Comparison of ENCODE assay signal across 13 cellular contexts in the genomic region with DNA sequence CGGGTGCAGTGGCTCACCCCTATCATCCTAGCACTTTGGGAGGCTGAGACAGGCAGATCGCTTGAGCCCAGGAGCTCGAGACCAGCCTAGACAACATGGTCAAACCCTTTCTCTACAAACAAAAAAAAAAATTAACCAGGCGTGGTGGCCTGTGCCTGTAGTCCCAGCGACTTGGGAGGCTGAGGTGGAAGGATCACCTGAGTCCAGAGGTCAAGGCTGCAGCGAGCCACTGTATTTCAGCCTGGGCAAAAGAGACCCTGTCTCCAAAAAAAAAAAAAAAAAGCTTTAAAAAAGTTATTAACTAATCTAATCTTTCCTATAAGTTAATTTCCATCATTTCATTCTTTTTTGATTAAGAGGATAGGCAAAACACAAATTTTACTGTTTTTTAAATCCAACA. TPM values are rescaled to one million over a fixed set of nuclear protein-coding genes. Genes with fewer than 3 reads are reported as not detected.
DNase-seq lines count a peak whose midpoint lies in the region; ATAC-seq and TF ChIP-seq lines count a peak whose summit lies in the region.
"Had no signal": no experiment of that assay in that cellular context is flagged by ENCODE, and none has a peak within 500 bp of the region (broad histone marks: within the 10 kb centered on the region; RNA-seq: fewer than 3 reads in every experiment).

No MANE protein-coding gene starts in this region.

- no peak for DNase-seq in stimulated activated naive CD8-positive, alpha-beta T cell treated with anti-CD3 and anti-CD28 coated beads, Interleukin-15, Interleukin-2, amounts not matched to agents 100 U/mL and 50 U/mL, for 24 hours
- DNase-seq in SK-N-MC (ENCODE audit: low read depth, low spot score) (no peak), endodermal cell (no peak), nephron progenitor cell (no peak), EL (no peak), inferior parietal cortex (ENCODE audit: extremely low spot score) (no peak), cerebellar nuclear complex (lab: John Stamatoyannopoulos, UW) (no peak)
- DNase-seq: activated CD8-positive, alpha-beta memory T cell treated with anti-CD3 and anti-CD28 coated beads, Interleukin-2, amount 10 ng/mL, durations not matched to agents 7 days and 5 days; NCI-H1092; NCI-H2171 treated with DMSO at 0.1 percent for 48 hours; SJCRH30 had no signal

- TF ChIP-seq CTCF in endodermal cell (conservative IDR thresholded peaks at IDR 0.05) (no peak), nephron progenitor cell (IDR thresholded peaks at IDR 0.05) (no peak)

- H3K27ac ChIP-seq in SK-N-MC (peak overlapping the region; percentile 16; the same call in 1 of the 2 replicates), endodermal cell (ENCODE audit: low read depth, low read length) (no peak overlapping the region)
- H3K27ac ChIP-seq: SJCRH30 had no signal

- H3K27me3 ChIP-seq in endodermal cell (ENCODE audit: control insufficient read depth, insufficient read depth, low read length, poor library complexity, severe bottlenecking) = no peaks in the 10 kb centered on the region
- H3K27me3 ChIP-seq: SJCRH30 had no signal

- H3K36me3 Mint-ChIP-seq in stimulated activated naive CD8-positive, alpha-beta T cell treated with anti-CD3 and anti-CD28 coated beads, Interleukin-15, Interleukin-2, amounts not matched to agents 100 ng/mL and 50 ng/mL, for 24 hours (ENCODE audit: low read depth) = peaks cover 3% of the 10 kb centered on the region
- H3K36me3 Mint-ChIP-seq in endodermal cell (ENCODE audit: low read depth) (no peaks in the 10 kb centered on the region), nephron progenitor cell (ENCODE audit: low read depth) (peaks cover 22% of the 10 kb centered on the region)

- 92 to 93% methylated on average over 6 of the region's 6 CpGs for WGBS in endodermal cell (ENCODE audit: insufficient coverage in 1 of 2, insufficient read length in 1 of 2), 2 experiments

- no peaks in the 10 kb centered on the region for H3K4me1 ChIP-seq in endodermal cell (ENCODE audit: control insufficient read depth, insufficient read depth, low read length)

- no peak overlapping the region for H3K27ac Mint-ChIP-seq in stimulated activated naive CD8-positive, alpha-beta T cell treated with anti-CD3 and anti-CD28 coated beads, Interleukin-15, Interleukin-2, amounts not matched to agents 100 ng/mL and 50 ng/mL, for 24 hours
- H3K27ac Mint-ChIP-seq in endodermal cell (no peak overlapping the region), nephron progenitor cell (no peak overlapping the region)

- H3K9ac ChIP-seq in SK-N-MC (ENCODE audit: insufficient read length) (no peak overlapping the region), endodermal cell (ENCODE audit: extremely low read depth, low read length, poor library complexity, severe bottlenecking) (no peak overlapping the region)

- peaks cover 54% of the 10 kb centered on the region for H3K4me1 Mint-ChIP-seq in stimulated activated naive CD8-positive, alpha-beta T cell treated with anti-CD3 and anti-CD28 coated beads, Interleukin-15, Interleukin-2, amounts not matched to agents 100 ng/mL and 50 ng/mL, for 24 hours (ENCODE audit: low read depth)
- peaks cover 14% of the 10 kb centered on the region for H3K4me1 Mint-ChIP-seq in endodermal cell
- H3K4me1 Mint-ChIP-seq in nephron progenitor cell = peaks cover 27% of the 10 kb centered on the region

- no peaks in the 10 kb centered on the region for H3K9me3 Mint-ChIP-seq in stimulated activated naive CD8-positive, alpha-beta T cell treated with anti-CD3 and anti-CD28 coated beads, Interleukin-15, Interleukin-2, amounts not matched to agents 100 ng/mL and 50 ng/mL, for 24 hours
- H3K9me3 Mint-ChIP-seq in endodermal cell (no peaks in the 10 kb centered on the region), nephron progenitor cell (peaks cover 4% of the 10 kb centered on the region)

- H3K9me3 ChIP-seq in SK-N-MC (ENCODE audit: low read depth, low read length) = no peaks in the 10 kb centered on the region
- H3K9me3 ChIP-seq in endodermal cell (ENCODE audit: control insufficient read depth, low read length) = no peaks in the 10 kb centered on the region
- H3K9me3 ChIP-seq: SJCRH30 had no signal

- H3K27me3 Mint-ChIP-seq in stimulated activated naive CD8-positive, alpha-beta T cell treated with anti-CD3 and anti-CD28 coated beads, Interleukin-15, Interleukin-2, amounts not matched to agents 100 ng/mL and 50 ng/mL, for 24 hours = no peaks in the 10 kb centered on the region
- H3K27me3 Mint-ChIP-seq in endodermal cell (ENCODE audit: insufficient read depth) (no peaks in the 10 kb centered on the region), nephron progenitor cell (ENCODE audit: low read depth, poor library complexity) (no peaks in the 10 kb centered on the region)
- H3K27me3 Mint-ChIP-seq: activated CD8-positive, alpha-beta memory T cell treated with anti-CD3 and anti-CD28 coated beads, Interleukin-2, amount 10 ng/mL, durations not matched to agents 7 days and 5 days had no signal

- ATAC-seq in stimulated activated naive CD8-positive, alpha-beta T cell treated with anti-CD3 and anti-CD28 coated beads, Interleukin-15, Interleukin-2, amounts not matched to agents 100 U/mL and 50 U/mL, for 24 hours = no peak
- ATAC-seq: activated CD8-positive, alpha-beta memory T cell treated with anti-CD3 and anti-CD28 coated beads, Interleukin-2, amount 10 ng/mL, durations not matched to agents 7 days and 5 days had no signal

- H3K4me3 ChIP-seq in SK-N-MC (no peak overlapping the region), endodermal cell (ENCODE audit: low read length) (peak overlapping the region; percentile 92)
- H3K4me3 ChIP-seq: lung had no signal

- no peaks in the 10 kb centered on the region for H3K36me3 ChIP-seq in SK-N-MC (ENCODE audit: insufficient read depth, low read length)
- H3K36me3 ChIP-seq in endodermal cell (ENCODE audit: control insufficient read depth, insufficient read depth, low read length) = no peaks in the 10 kb centered on the region
- H3K36me3 ChIP-seq: SJCRH30 had no signal

- H3K4me3 Mint-ChIP-seq in stimulated activated naive CD8-positive, alpha-beta T cell treated with anti-CD3 and anti-CD28 coated beads, Interleukin-15, Interleukin-2, amounts not matched to agents 100 ng/mL and 50 ng/mL, for 24 hours = peak overlapping the region; percentile 97
- H3K4me3 Mint-ChIP-seq in endodermal cell = no peak overlapping the region
- H3K4me3 Mint-ChIP-seq in nephron progenitor cell = no peak overlapping the region

RNA-seq across cellular contexts. Expression of gene NCOR1, which starts 2.5 kb away (rescaled TPM):
- total RNA-seq in endodermal cell = 100 to 1,000 TPM; 112 to 141 TPM
- 84.3 TPM for polyA plus RNA-seq in endodermal cell (2013, experiment 1 of 2)
- polyA plus RNA-seq in endodermal cell (2013, experiment 2 of 2) = 72.4 TPM

RNA-seq across cellular contexts. Expression of gene PIGL, which starts 4.2 kb away (rescaled TPM):
- total RNA-seq in endodermal cell = 10 to 100 TPM; 41.1 to 57.0 TPM
- polyA plus RNA-seq in endodermal cell (2013, experiment 1 of 2) = 43.8 TPM
- polyA plus RNA-seq in endodermal cell (2013, experiment 2 of 2) = 35.3 TPM
